In genomic region chr11:118572914-118573550, GRCh38 we compare ENCODE assay signal across 8 cellular contexts. TPM values are rescaled to one million over a fixed set of nuclear protein-coding genes. Genes with fewer than 3 reads are reported as not detected.
DNase-seq lines count a peak whose midpoint lies in the region; ATAC-seq and TF ChIP-seq lines count a peak whose summit lies in the region.

No MANE protein-coding gene starts in this region.

- H3K4me3 Mint-ChIP-seq in activated CD8-positive, alpha-beta memory T cell treated with anti-CD3 and anti-CD28 coated beads, Interleukin-2, amount 10 ng/mL, durations not matched to agents 7 days and 5 days: peak overlapping the region; percentile 90
- H3K4me3 Mint-ChIP-seq in nephron: peak overlapping the region; percentile 91 to 99 (median 99)

- peak overlapping the region; percentile 69 for H3K27ac ChIP-seq in Karpas-422 (ENCODE audit: low read length)

- no peak for TF ChIP-seq CTCF in nephron (IDR thresholded peaks at IDR 0.05; ENCODE audit: unreplicated experiment in 3 of 3)

- CTCF ChIA-PET in activated CD8-positive, alpha-beta memory T cell treated with anti-CD3 and anti-CD28 coated beads, Interleukin-2, amount 10 ng/mL, durations not matched to agents 7 days and 5 days (lab: Charles Lee): interaction anchor here (0.9 to 2.6 kb wide), 7 partner anchors 20 to 402 kb away, joined by 3 to 7 read pairs (median 3); no protein-coding TSS in a partner anchor

- H3K4me1 ChIP-seq in Karpas-422 (ENCODE audit: low read length): peaks cover 25% of the 10 kb centered on the region

- no peaks in the 10 kb centered on the region for H3K36me3 ChIP-seq in Karpas-422 (ENCODE audit: insufficient read depth, low read length)

- H3K79me2 ChIP-seq in Karpas-422 (ENCODE audit: low read length): peaks cover 55% of the 10 kb centered on the region

- peaks cover 11% of the 10 kb centered on the region for H4K20me1 ChIP-seq in Karpas-422 (ENCODE audit: insufficient read depth, low read depth, low read length)

- H3K27me3 ChIP-seq in Karpas-422 (ENCODE audit: low read length): no peaks in the 10 kb centered on the region

- H3K9ac ChIP-seq in Karpas-422 (ENCODE audit: low read length): peak overlapping the region; percentile 97

- no peaks in the 10 kb centered on the region for H3K9me2 ChIP-seq in Karpas-422 (replicated peaks; ENCODE audit: insufficient read depth, low read length)

- H3K4me1 Mint-ChIP-seq in activated CD8-positive, alpha-beta memory T cell treated with anti-CD3 and anti-CD28 coated beads, Interleukin-2, amount 10 ng/mL, durations not matched to agents 7 days and 5 days: peaks cover 52% of the 10 kb centered on the region
- H3K4me1 Mint-ChIP-seq in nephron: peaks cover 49% of the 10 kb centered on the region

- peak overlapping the region; percentile 94 for H3K27ac Mint-ChIP-seq in activated CD8-positive, alpha-beta memory T cell treated with anti-CD3 and anti-CD28 coated beads, Interleukin-2, amount 10 ng/mL, durations not matched to agents 7 days and 5 days
- peak overlapping the region; percentile 96 to 98 (median 96) for H3K27ac Mint-ChIP-seq in nephron

- peak; percentile 24 for DNase-seq in D341Med (ENCODE audit: low spot score)
- DNase-seq in Karpas-422: peak; percentile 45
- peak; percentile 54 for DNase-seq in activated CD8-positive, alpha-beta memory T cell treated with anti-CD3 and anti-CD28 coated beads, Interleukin-2, amount 10 ng/mL, durations not matched to agents 7 days and 5 days
- peak; percentile 39 for DNase-seq in fibroblast of gingiva (ENCODE audit: low read depth)
- DNase-seq in effector CD8-positive, alpha-beta T cell (lab: John Stamatoyannopoulos, UW): no peak
- DNase-seq in activated gamma-delta T cell treated with Interleukin-2 at 50 U/mL for 16 hours: no peak

- no peaks in the 10 kb centered on the region for H3K9me3 ChIP-seq in Karpas-422 (ENCODE audit: low read length)

- ATAC-seq in GM21528 (IDR thresholded peaks at IDR 0.05; ENCODE audit: low FRiP score, unreplicated experiment): peak; percentile 24
- peak; percentile 58 for ATAC-seq in activated CD8-positive, alpha-beta memory T cell treated with anti-CD3 and anti-CD28 coated beads, Interleukin-2, amount 10 ng/mL, durations not matched to agents 7 days and 5 days

- no peak overlapping the region for H2AFZ ChIP-seq in Karpas-422 (ENCODE audit: low read length)

- peaks cover 17% of the 10 kb centered on the region for H3K36me3 Mint-ChIP-seq in activated CD8-positive, alpha-beta memory T cell treated with anti-CD3 and anti-CD28 coated beads, Interleukin-2, amount 10 ng/mL, durations not matched to agents 7 days and 5 days
- peaks cover 9% of the 10 kb centered on the region for H3K36me3 Mint-ChIP-seq in nephron (ENCODE audit: low read depth)

- peak overlapping the region; percentile 94 for H3K4me3 ChIP-seq in Karpas-422 (ENCODE audit: low read length)

- no peaks in the 10 kb centered on the region for H3K27me3 Mint-ChIP-seq in activated CD8-positive, alpha-beta memory T cell treated with anti-CD3 and anti-CD28 coated beads, Interleukin-2, amount 10 ng/mL, durations not matched to agents 7 days and 5 days
- H3K27me3 Mint-ChIP-seq in nephron (ENCODE audit: low read depth): no peaks in the 10 kb centered on the region

- peak overlapping the region; percentile 80 for H3K4me2 ChIP-seq in Karpas-422 (ENCODE audit: low read depth, low read length, poor library complexity, severe bottlenecking)

- H3K9me3 Mint-ChIP-seq in activated CD8-positive, alpha-beta memory T cell treated with anti-CD3 and anti-CD28 coated beads, Interleukin-2, amount 10 ng/mL, durations not matched to agents 7 days and 5 days (ENCODE audit: low read depth): no peaks in the 10 kb centered on the region
- H3K9me3 Mint-ChIP-seq in nephron: no peaks in the 10 kb centered on the region

RNA-seq across cellular contexts. Expression of gene ARCN1, which starts 0.8 kb away (rescaled TPM):
- 29.6 and 34.4 TPM in 2 replicates for total RNA-seq in Karpas-422 (2014; rRNA removed; shearing (Covaris generic); ENCODE audit: low replicate concordance)
- total RNA-seq in activated CD8-positive, alpha-beta memory T cell treated with anti-CD3 and anti-CD28 coated beads, Interleukin-2, amount 10 ng/mL, durations not matched to agents 7 days and 5 days: 100 to 1,000 TPM in 1 of 2 experiments, 10 to 100 TPM in 1; 98.9 to 130 TPM

RNA-seq across cellular contexts. Expression of gene IFT46, which starts 7.3 kb away (rescaled TPM):
- 13.5 and 28.6 TPM in 2 replicates for total RNA-seq in Karpas-422 (2014; rRNA removed; shearing (Covaris generic); ENCODE audit: low replicate concordance)
- total RNA-seq in activated CD8-positive, alpha-beta memory T cell treated with anti-CD3 and anti-CD28 coated beads, Interleukin-2, amount 10 ng/mL, durations not matched to agents 7 days and 5 days: 10 to 100 TPM; 10.4 to 13.1 TPM

RNA-seq across cellular contexts. Expression of gene PHLDB1, which starts 34.4 kb away (rescaled TPM):
- 0.19 TPM in 1 of 2 replicates, not detected in the other for total RNA-seq in Karpas-422 (2014; rRNA removed; shearing (Covaris generic); ENCODE audit: low replicate concordance)
- total RNA-seq in activated CD8-positive, alpha-beta memory T cell treated with anti-CD3 and anti-CD28 coated beads, Interleukin-2, amount 10 ng/mL, durations not matched to agents 7 days and 5 days: 1 to 10 TPM in 1 of 2 experiments, under 1 TPM in 1; 0.91 to 1.3 TPM

RNA-seq across cellular contexts. Expression of gene TMEM25, which starts 42.0 kb away (rescaled TPM):
- 9.1 and 12.1 TPM in 2 replicates for total RNA-seq in Karpas-422 (2014; rRNA removed; shearing (Covaris generic); ENCODE audit: low replicate concordance)
- 1 to 10 TPM; 8.4 to 8.6 TPM for total RNA-seq in activated CD8-positive, alpha-beta memory T cell treated with anti-CD3 and anti-CD28 coated beads, Interleukin-2, amount 10 ng/mL, durations not matched to agents 7 days and 5 days

RNA-seq across cellular contexts. Expression of gene TTC36, which starts 45.8 kb away (rescaled TPM):
- total RNA-seq in Karpas-422 (2014; rRNA removed; shearing (Covaris generic); ENCODE audit: low replicate concordance): not detected in 2 replicates
- total RNA-seq in activated CD8-positive, alpha-beta memory T cell treated with anti-CD3 and anti-CD28 coated beads, Interleukin-2, amount 10 ng/mL, durations not matched to agents 7 days and 5 days: under 1 TPM; 0.66 to 0.82 TPM

Comparison
In these comparisons a context has a peak if more than half of its experiments do, and no peak if none do; other contexts are left out.
1. DNase-seq: peak in D341Med (single experiment), Karpas-422 (single experiment), activated CD8-positive, alpha-beta memory T cell treated with anti-CD3 and anti-CD28 coated beads, Interleukin-2, amount 10 ng/mL, durations not matched to agents 7 days and 5 days (single experiment) and fibroblast of gingiva (single experiment); none in effector CD8-positive, alpha-beta T cell (single experiment) and activated gamma-delta T cell treated with Interleukin-2 at 50 U/mL for 16 hours (single experiment).